Comparison of ENCODE assay signal across 18 cellular contexts in genomic region chr1:115879977-115880376, GRCh38. TPM values are rescaled to one million over a fixed set of nuclear protein-coding genes. Genes with fewer than 3 reads are reported as not detected.
A peak's percentile ranks its signal among the peaks of the same experiment; 100 is the strongest.
DNase-seq lines count a peak whose midpoint lies in the region; ATAC-seq and TF ChIP-seq lines count a peak whose summit lies in the region.
"Had no signal": no experiment of that assay in that cellular context is flagged by ENCODE, and none has a peak within 500 bp of the region (broad histone marks: within the 10 kb centered on the region; RNA-seq: fewer than 3 reads in every experiment).

No MANE protein-coding gene starts in this region.

- no peaks in the 10 kb centered on the region for H3K27me3 ChIP-seq in HCT116 (ENCODE audit: insufficient read depth, low read length)
- no peaks in the 10 kb centered on the region for H3K27me3 ChIP-seq in mesendoderm (ENCODE audit: insufficient read depth, low read length, poor library complexity)
- peaks cover 0 to 3% (median 0%) of the 10 kb centered on the region in 3 donors for H3K27me3 ChIP-seq in psoas muscle (ENCODE audit: insufficient read depth in 3 of 3, low read length in 2 of 3)
- H3K27me3 ChIP-seq: adrenal gland had no signal

- no peak for TF ChIP-seq POLR2A in HCT116 (IDR thresholded peaks at IDR 0.05; ENCODE audit: borderline replicate concordance, extremely low read depth, insufficient read depth, insufficient read length)

- H3K4me3 ChIP-seq in HCT116 (replicated peaks in 1 of 2; ENCODE audit: low read depth in 1 of 2, low read length in 2 of 2) (no peak overlapping the region), OCI-LY7 (ENCODE audit: low read depth, low read length, poor library complexity, severe bottlenecking) (no peak overlapping the region), mesendoderm (ENCODE audit: low read length) (no peak overlapping the region), psoas muscle (no peak overlapping the region)
- H3K4me3 ChIP-seq: A549, adrenal gland, left ventricle myocardium inferior had no signal

- ATAC-seq in HCT116 (no peak), HG02678 (IDR thresholded peaks at IDR 0.05; ENCODE audit: unreplicated experiment) (no peak), psoas muscle (no peak)
- ATAC-seq: A549; activated CD8-positive, alpha-beta T cell treated with anti-CD3 and anti-CD28 coated beads for 36 hours; stimulated activated naive CD8-positive, alpha-beta T cell treated with anti-CD3 and anti-CD28 coated beads, Interleukin-15, amount 100 ng/mL, for 72 hours had no signal

- H4K20me1 ChIP-seq in HCT116 (ENCODE audit: insufficient read depth): no peaks in the 10 kb centered on the region
- H4K20me1 ChIP-seq in OCI-LY7 (ENCODE audit: insufficient read depth, low read length): no peaks in the 10 kb centered on the region

- TF ChIP-seq CTCF in HCT116 (IDR thresholded peaks at IDR 0.05 in 2 of 3, conservative IDR thresholded peaks at IDR 0.05 in 1 of 3; ENCODE audit: borderline replicate concordance in 1 of 3, insufficient read depth in 1 of 3, low read depth in 2 of 3, low read length in 2 of 3): 0 out of 6 replicates have a peak, but pooled peaks of 1 of the 3 experiments have one; percentile 6
- TF ChIP-seq CTCF in OCI-LY7 (conservative IDR thresholded peaks at IDR 0.05; ENCODE audit: low read length): 0 out of 2 replicates have a peak, but pooled peaks have one; percentile 21
- no peak for TF ChIP-seq CTCF in psoas muscle (IDR thresholded peaks at IDR 0.05)

- BruUV-seq in HCT116 (replicated peaks; lab: Mats Ljungman, UMichigan) (no TSS peak), OCI-LY7 (replicated peaks; lab: Mats Ljungman, UMichigan) (no TSS peak)

- H4K5ac ChIP-seq in mesendoderm (ENCODE audit: low read length): no peak overlapping the region

- H2BK120ac ChIP-seq in mesendoderm (ENCODE audit: low read depth, low read length): no peak overlapping the region

- H2AFZ ChIP-seq in HCT116 (ENCODE audit: low read depth, low read length, poor library complexity, severe bottlenecking): no peak overlapping the region
- no peak overlapping the region for H2AFZ ChIP-seq in OCI-LY7 (ENCODE audit: low read length)

- no peak overlapping the region for H4K8ac ChIP-seq in mesendoderm (ENCODE audit: low read depth, low read length)

- intact Hi-C loops in HCT116 (cut with micrococcal nuclease): no loop called here
- intact Hi-C loops in OCI-LY7 (cut with micrococcal nuclease; ENCODE audit: unreplicated experiment): no loop called here
- intact Hi-C loops in psoas muscle (cut with DNase I): no loop called here

- POLR2A ChIA-PET in HCT116 (lab: Charles Lee) (no interaction called here), OCI-LY7 (lab: Charles Lee) (interaction anchor here (0.6 kb wide), 1 partner anchor 1161 kb away, joined by 3 read pairs; no protein-coding TSS in a partner anchor)

- no peaks in the 10 kb centered on the region for H3K36me3 ChIP-seq in HCT116 (ENCODE audit: control insufficient read depth in 1 of 2, insufficient read depth in 2 of 2, low read length in 2 of 2)
- H3K36me3 ChIP-seq in OCI-LY7 (ENCODE audit: insufficient read depth, low read length): no peaks in the 10 kb centered on the region
- H3K36me3 ChIP-seq in mesendoderm (ENCODE audit: control insufficient read depth, insufficient read depth, low read length): no peaks in the 10 kb centered on the region
- H3K36me3 ChIP-seq in psoas muscle (ENCODE audit: insufficient read depth in 1 of 2, low read depth in 1 of 2): no peaks in the 10 kb centered on the region
- H3K36me3 ChIP-seq: adrenal gland, left ventricle myocardium inferior had no signal

- H3K18ac ChIP-seq in mesendoderm (ENCODE audit: low read length): no peak overlapping the region

- no peaks in the 10 kb centered on the region for H3K9me2 ChIP-seq in HCT116 (ENCODE audit: insufficient read depth)
- no peaks in the 10 kb centered on the region for H3K9me2 ChIP-seq in OCI-LY7 (ENCODE audit: insufficient read depth, low read length)

- H3K23ac ChIP-seq in mesendoderm (ENCODE audit: low read length): no peak overlapping the region

- no peak overlapping the region for H3K4ac ChIP-seq in mesendoderm (ENCODE audit: low read depth, low read length)

- DNase-seq in NCI-H526 (lab: John Stamatoyannopoulos, UW): peak; percentile 10 to 26
- no peak for DNase-seq in NCI-H526 treated with DMSO at 0.1 percent for 48 hours (lab: John Stamatoyannopoulos, UW)
- DNase-seq in HCT116 (ENCODE audit: low read depth, low spot score): no peak
- DNase-seq in OCI-LY7 (ENCODE audit: low spot score): no peak
- peak; percentile 74 for DNase-seq in mesendoderm
- no peak for DNase-seq in NCI-H2196 (lab: John Stamatoyannopoulos, UW; ENCODE audit: unreplicated experiment)
- DNase-seq in psoas muscle: no peak
- DNase-seq: activated CD8-positive, alpha-beta T cell treated with anti-CD3 and anti-CD28 coated beads for 36 hours; adrenal gland; CD4-positive, alpha-beta T cell; left ventricle myocardium inferior; naive B cell; NCI-H2107; posterior cingulate gyrus; stimulated activated naive CD8-positive, alpha-beta T cell treated with anti-CD3 and anti-CD28 coated beads, Interleukin-15, amount 100 ng/mL, for 72 hours had no signal

- RAD21 ChIA-PET in HCT116 (lab: Charles Lee; ENCODE audit: low non-redundant PET in 1 of 2, low total read pairs in 2 of 2, uncharacterized antibody in 2 of 2, unreplicated experiment in 2 of 2): no interaction called here

- H3K79me2 ChIP-seq in HCT116 (ENCODE audit: insufficient read depth, low read length) (no peaks in the 10 kb centered on the region), OCI-LY7 (ENCODE audit: insufficient read depth, low read depth, low read length) (no peaks in the 10 kb centered on the region), mesendoderm (ENCODE audit: control insufficient read depth, insufficient read depth, low read length) (no peaks in the 10 kb centered on the region)

- no peak overlapping the region for H3K56ac ChIP-seq in mesendoderm (ENCODE audit: low read length)

- H3K4me2 ChIP-seq in HCT116 (ENCODE audit: low read length) (no peak overlapping the region), OCI-LY7 (ENCODE audit: low read length) (no peak overlapping the region), mesendoderm (ENCODE audit: low read length) (no peak overlapping the region)
- H3K4me2 ChIP-seq: A549 had no signal

- H2AK5ac ChIP-seq in mesendoderm (ENCODE audit: low read length): no peak overlapping the region

- CTCF ChIA-PET in HCT116 (lab: Charles Lee) (no interaction called here), OCI-LY7 (lab: Charles Lee; ENCODE audit: unreplicated experiment) (no interaction called here)

- H3K79me1 ChIP-seq in mesendoderm (ENCODE audit: low read length): no peaks in the 10 kb centered on the region

- H3K9ac ChIP-seq in HCT116 (ENCODE audit: low read length): no peak overlapping the region
- H3K9ac ChIP-seq in mesendoderm (ENCODE audit: low read length): no peak overlapping the region

- no peak overlapping the region for H2BK5ac ChIP-seq in mesendoderm (ENCODE audit: low read length)

- no CpG with 5 or more reads among the region's 1 CpG for WGBS in mesendoderm (ENCODE audit: extremely low coverage, insufficient coverage, low lambda C conversion rate)
- 83 to 88% (median 84%) methylated on average over 1 of the region's 1 CpG for WGBS in psoas muscle, 3 donors

- H2BK15ac ChIP-seq in mesendoderm (replicated peaks; ENCODE audit: low read depth): no peak overlapping the region

- no peaks in the 10 kb centered on the region for H3K9me3 ChIP-seq in HCT116 (ENCODE audit: control insufficient read depth in 1 of 2, insufficient read depth in 1 of 2, low read depth in 1 of 2, low read length in 2 of 2)
- no peaks in the 10 kb centered on the region for H3K9me3 ChIP-seq in OCI-LY7 (ENCODE audit: low read length)
- no peaks in the 10 kb centered on the region for H3K9me3 ChIP-seq in psoas muscle
- H3K9me3 ChIP-seq: A549, adrenal gland, left ventricle myocardium inferior had no signal

- H3K27ac ChIP-seq in HCT116 (ENCODE audit: low read depth, low read length) (no peak overlapping the region), OCI-LY7 (ENCODE audit: low read depth, low read length, poor library complexity, severe bottlenecking) (no peak overlapping the region), mesendoderm (ENCODE audit: low read depth, low read length) (no peak overlapping the region), psoas muscle (no peak overlapping the region)
- H3K27ac ChIP-seq: A549, adrenal gland, left ventricle myocardium inferior had no signal

- no peak; the same call in 1 of the 2 replicates for TF ChIP-seq RAD21 in HCT116 (IDR thresholded peaks at IDR 0.05; ENCODE audit: low read depth)

- no peaks in the 10 kb centered on the region for H3K4me1 ChIP-seq in HCT116 (ENCODE audit: control insufficient read depth in 1 of 2, insufficient read depth in 2 of 2, low read length in 2 of 2)
- H3K4me1 ChIP-seq in OCI-LY7 (ENCODE audit: insufficient read depth, low read length, poor library complexity, severe bottlenecking): no peaks in the 10 kb centered on the region
- H3K4me1 ChIP-seq in mesendoderm (ENCODE audit: control insufficient read depth, low read depth, low read length): peaks cover 3% of the 10 kb centered on the region
- H3K4me1 ChIP-seq in psoas muscle: no peaks in the 10 kb centered on the region
- H3K4me1 ChIP-seq: A549, adrenal gland, left ventricle myocardium inferior had no signal

TF ChIP-seq in HCT116, 20 proteins besides CTCF, POLR2A, EP300 and RAD21:
- TF ChIP-seq CEBPB (IDR thresholded peaks at IDR 0.05; ENCODE audit: low read depth) (no peak), EZH2phosphoT487 (IDR thresholded peaks at IDR 0.05; ENCODE audit: borderline replicate concordance) (no peak), SRF (IDR thresholded peaks at IDR 0.05; ENCODE audit: low read depth) (no peak), ELF1 (IDR thresholded peaks at IDR 0.05; ENCODE audit: borderline replicate concordance, low read depth) (no peak), TCF7L2 (IDR thresholded peaks at IDR 0.05; ENCODE audit: borderline replicate concordance, extremely low read depth, insufficient read depth, insufficient read length) (peak; percentile 35), CBX3 (IDR thresholded peaks at IDR 0.05; ENCODE audit: low read depth) (no peak), EGR1 (IDR thresholded peaks at IDR 0.05; ENCODE audit: low read depth) (no peak), ZFX (IDR thresholded peaks at IDR 0.05) (no peak)

RNA-seq across cellular contexts. Expression of gene NHLH2, which starts 39.1 kb away (rescaled TPM):
- total RNA-seq in HCT116 (2021; ENCODE audit: unreplicated experiment): not detected
- polyA plus RNA-seq in HCT116 (2012): not detected in 2 replicates
- total RNA-seq in OCI-LY7 (2014; rRNA removed; shearing (Covaris generic)): not detected in 2 replicates
- total RNA-seq in OCI-LY7 (2022): not detected in 2 replicates
- 1.9 TPM for polyA plus RNA-seq in mesendoderm (2013, experiment 1 of 2)
- polyA plus RNA-seq in mesendoderm (2013, experiment 2 of 2): 1.9 TPM
- total RNA-seq in psoas muscle: not detected
- polyA plus RNA-seq in psoas muscle: not detected
- total RNA-seq: activated CD8-positive, alpha-beta T cell treated with anti-CD3 and anti-CD28 coated beads for 36 hours; activated T-helper 1 cell treated with anti-CD3 and anti-CD28 coated beads, Interleukin-12 subunit alpha, Interleukin-12 subunit beta, Interleukin-2, Interleukin-4 antibody, amounts not matched to agents 30 ng/mL and 10 ng/mL and 1 ng/mL, durations not matched to agents 14 hours and 24 hours and 36 hours; adrenal gland; CD4-positive, alpha-beta T cell; left ventricle myocardium inferior had no signal
- polyA plus RNA-seq: A549, adrenal gland had no signal

Comparison
In these comparisons a context has a peak if more than half of its experiments do, and no peak if none do; other contexts are left out.
1. DNase-seq: peak in NCI-H526 (2 of 2) and mesendoderm (single experiment); none in NCI-H526 treated with DMSO at 0.1 percent for 48 hours (single experiment), HCT116 (single experiment), OCI-LY7 (single experiment), NCI-H2196 (single experiment) and psoas muscle (0 of 2).